1 cellular context compared by ENCODE assay signal in the genomic region with DNA sequence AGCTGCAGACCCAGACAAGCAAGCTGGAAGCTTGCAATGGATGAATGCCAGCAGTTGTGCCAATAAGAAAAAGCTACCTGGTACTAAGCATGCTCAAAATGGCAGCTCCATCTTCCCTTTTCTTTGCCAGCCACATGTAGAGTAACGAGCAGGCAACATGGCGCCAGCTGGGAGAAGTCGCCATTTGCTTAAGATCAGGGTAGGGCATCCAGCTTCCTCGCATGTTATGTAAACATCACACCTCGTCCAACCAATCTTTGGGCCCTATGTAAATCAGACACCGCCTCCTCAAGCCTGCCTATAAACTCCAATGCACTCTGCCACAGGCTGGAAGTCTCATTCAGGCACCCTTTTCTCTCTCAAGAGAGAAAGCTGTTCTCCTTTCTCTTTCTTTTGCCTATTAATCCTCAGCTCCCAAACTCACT.
TF ChIP-seq lines count a peak whose summit lies in the region.

No MANE protein-coding gene starts in this region.

TF ChIP-seq in K562, 482 proteins besides CTCF, POLR2A, EP300 and RAD21 (continued from another document):
- TF ChIP-seq, protein P1, sequence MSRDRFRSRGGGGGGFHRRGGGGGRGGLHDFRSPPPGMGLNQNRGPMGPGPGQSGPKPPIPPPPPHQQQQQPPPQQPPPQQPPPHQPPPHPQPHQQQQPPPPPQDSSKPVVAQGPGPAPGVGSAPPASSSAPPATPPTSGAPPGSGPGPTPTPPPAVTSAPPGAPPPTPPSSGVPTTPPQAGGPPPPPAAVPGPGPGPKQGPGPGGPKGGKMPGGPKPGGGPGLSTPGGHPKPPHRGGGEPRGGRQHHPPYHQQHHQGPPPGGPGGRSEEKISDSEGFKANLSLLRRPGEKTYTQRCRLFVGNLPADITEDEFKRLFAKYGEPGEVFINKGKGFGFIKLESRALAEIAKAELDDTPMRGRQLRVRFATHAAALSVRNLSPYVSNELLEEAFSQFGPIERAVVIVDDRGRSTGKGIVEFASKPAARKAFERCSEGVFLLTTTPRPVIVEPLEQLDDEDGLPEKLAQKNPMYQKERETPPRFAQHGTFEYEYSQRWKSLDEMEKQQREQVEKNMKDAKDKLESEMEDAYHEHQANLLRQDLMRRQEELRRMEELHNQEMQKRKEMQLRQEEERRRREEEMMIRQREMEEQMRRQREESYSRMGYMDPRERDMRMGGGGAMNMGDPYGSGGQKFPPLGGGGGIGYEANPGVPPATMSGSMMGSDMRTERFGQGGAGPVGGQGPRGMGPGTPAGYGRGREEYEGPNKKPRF (IDR thresholded peaks at IDR 0.05; ENCODE audit: low read depth, low read length), result no peak
- no peak for TF ChIP-seq SAFB2 (IDR thresholded peaks at IDR 0.05; ENCODE audit: borderline replicate concordance, low read depth, low read length, severe bottlenecking)
- peak; percentile 69 for TF ChIP-seq NEUROD1 (IDR thresholded peaks at IDR 0.05; ENCODE audit: borderline replicate concordance, low read depth, low read length, partially characterized antibody)
- TF ChIP-seq STAT5A (IDR thresholded peaks at IDR 0.05; ENCODE audit: borderline replicate concordance, low read length), result no peak
- no peak for TF ChIP-seq ZBTB8A (IDR thresholded peaks at IDR 0.05; ENCODE audit: partially characterized antibody)
- TF ChIP-seq ZNF274 (IDR thresholded peaks at IDR 0.05; ENCODE audit: borderline replicate concordance, low read depth, low read length), result no peak
- TF ChIP-seq KLF1 (tag; IDR thresholded peaks at IDR 0.05), result no peak
- no peak for TF ChIP-seq IRF2 (CRISPR knock-in tag; IDR thresholded peaks at IDR 0.05)
- no peak for TF ChIP-seq RBM25 (IDR thresholded peaks at IDR 0.05; ENCODE audit: low read depth, low read length, severe bottlenecking)
- TF ChIP-seq XRCC3 (IDR thresholded peaks at IDR 0.05), result no peak
- TF ChIP-seq, protein P2, sequence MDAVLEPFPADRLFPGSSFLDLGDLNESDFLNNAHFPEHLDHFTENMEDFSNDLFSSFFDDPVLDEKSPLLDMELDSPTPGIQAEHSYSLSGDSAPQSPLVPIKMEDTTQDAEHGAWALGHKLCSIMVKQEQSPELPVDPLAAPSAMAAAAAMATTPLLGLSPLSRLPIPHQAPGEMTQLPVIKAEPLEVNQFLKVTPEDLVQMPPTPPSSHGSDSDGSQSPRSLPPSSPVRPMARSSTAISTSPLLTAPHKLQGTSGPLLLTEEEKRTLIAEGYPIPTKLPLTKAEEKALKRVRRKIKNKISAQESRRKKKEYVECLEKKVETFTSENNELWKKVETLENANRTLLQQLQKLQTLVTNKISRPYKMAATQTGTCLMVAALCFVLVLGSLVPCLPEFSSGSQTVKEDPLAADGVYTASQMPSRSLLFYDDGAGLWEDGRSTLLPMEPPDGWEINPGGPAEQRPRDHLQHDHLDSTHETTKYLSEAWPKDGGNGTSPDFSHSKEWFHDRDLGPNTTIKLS (IDR thresholded peaks at IDR 0.05; ENCODE audit: borderline replicate concordance, low read depth), result no peak
- no peak for TF ChIP-seq HDAC2 (IDR thresholded peaks at IDR 0.05)
- no peak for TF ChIP-seq ZC3H4 (CRISPR knock-in tag; IDR thresholded peaks at IDR 0.05; ENCODE audit: borderline replicate concordance)
- no peak for TF ChIP-seq NELFE (IDR thresholded peaks at IDR 0.05; ENCODE audit: insufficient read depth, insufficient read length)
- TF ChIP-seq, protein P3, sequence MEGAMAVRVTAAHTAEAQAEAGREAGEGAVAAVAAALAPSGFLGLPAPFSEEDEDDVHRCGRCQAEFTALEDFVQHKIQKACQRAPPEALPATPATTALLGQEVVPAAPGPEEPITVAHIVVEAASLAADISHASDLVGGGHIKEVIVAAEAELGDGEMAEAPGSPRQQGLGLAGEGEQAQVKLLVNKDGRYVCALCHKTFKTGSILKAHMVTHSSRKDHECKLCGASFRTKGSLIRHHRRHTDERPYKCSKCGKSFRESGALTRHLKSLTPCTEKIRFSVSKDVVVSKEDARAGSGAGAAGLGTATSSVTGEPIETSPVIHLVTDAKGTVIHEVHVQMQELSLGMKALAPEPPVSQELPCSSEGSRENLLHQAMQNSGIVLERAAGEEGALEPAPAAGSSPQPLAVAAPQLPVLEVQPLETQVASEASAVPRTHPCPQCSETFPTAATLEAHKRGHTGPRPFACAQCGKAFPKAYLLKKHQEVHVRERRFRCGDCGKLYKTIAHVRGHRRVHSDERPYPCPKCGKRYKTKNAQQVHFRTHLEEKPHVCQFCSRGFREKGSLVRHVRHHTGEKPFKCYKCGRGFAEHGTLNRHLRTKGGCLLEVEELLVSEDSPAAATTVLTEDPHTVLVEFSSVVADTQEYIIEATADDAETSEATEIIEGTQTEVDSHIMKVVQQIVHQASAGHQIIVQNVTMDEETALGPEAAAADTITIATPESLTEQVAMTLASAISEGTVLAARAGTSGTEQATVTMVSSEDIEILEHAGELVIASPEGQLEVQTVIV (CRISPR knock-in tag; IDR thresholded peaks at IDR 0.05; ENCODE audit: borderline replicate concordance), result no peak
- TF ChIP-seq CBX1 (IDR thresholded peaks at IDR 0.05; ENCODE audit: low read depth), result peak; percentile 20; the same call in 1 of the 2 replicates
- TF ChIP-seq ZNF175 (CRISPR knock-in tag; IDR thresholded peaks at IDR 0.05; ENCODE audit: low read depth), result 0 out of 2 replicates have a peak, but pooled peaks have one; percentile 37
- no peak for TF ChIP-seq RFX1 (IDR thresholded peaks at IDR 0.05)
- no peak for TF ChIP-seq STAG1 (CRISPR knock-in tag; IDR thresholded peaks at IDR 0.05; ENCODE audit: borderline replicate concordance)
- 0 out of 2 replicates have a peak, but pooled peaks have one; percentile 47 for TF ChIP-seq RNF2 (IDR thresholded peaks at IDR 0.05)
- TF ChIP-seq ARNT (IDR thresholded peaks at IDR 0.05), result no peak
- TF ChIP-seq, protein P4, sequence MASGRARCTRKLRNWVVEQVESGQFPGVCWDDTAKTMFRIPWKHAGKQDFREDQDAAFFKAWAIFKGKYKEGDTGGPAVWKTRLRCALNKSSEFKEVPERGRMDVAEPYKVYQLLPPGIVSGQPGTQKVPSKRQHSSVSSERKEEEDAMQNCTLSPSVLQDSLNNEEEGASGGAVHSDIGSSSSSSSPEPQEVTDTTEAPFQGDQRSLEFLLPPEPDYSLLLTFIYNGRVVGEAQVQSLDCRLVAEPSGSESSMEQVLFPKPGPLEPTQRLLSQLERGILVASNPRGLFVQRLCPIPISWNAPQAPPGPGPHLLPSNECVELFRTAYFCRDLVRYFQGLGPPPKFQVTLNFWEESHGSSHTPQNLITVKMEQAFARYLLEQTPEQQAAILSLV (tag; IDR thresholded peaks at IDR 0.05), result no peak
- TF ChIP-seq ZFPM2 (CRISPR knock-in tag; IDR thresholded peaks at IDR 0.05), result no peak
- no peak for TF ChIP-seq HNRNPL (IDR thresholded peaks at IDR 0.05; ENCODE audit: low read depth, low read length)
- TF ChIP-seq ZNF41 (CRISPR knock-in tag; conservative IDR thresholded peaks at IDR 0.05), result no peak
- 0 out of 2 replicates have a peak, but pooled peaks have one; percentile 54 for TF ChIP-seq MBD2 (IDR thresholded peaks at IDR 0.05; ENCODE audit: borderline replicate concordance, low read depth)
